Comparison of ENCODE assay signal across 1 cellular context in genomic region chr10:13586676-13587355, GRCh38.
TF ChIP-seq lines count a peak whose summit lies in the region.

PRPF18 (plus strand) TSS chr10:13586965; CDS start chr10:13587087, 122 bp downstream.

TF ChIP-seq in K562, 482 proteins besides CTCF, POLR2A, EP300 and RAD21 (continued from another document and continues in another):
- TF ChIP-seq, protein P1, sequence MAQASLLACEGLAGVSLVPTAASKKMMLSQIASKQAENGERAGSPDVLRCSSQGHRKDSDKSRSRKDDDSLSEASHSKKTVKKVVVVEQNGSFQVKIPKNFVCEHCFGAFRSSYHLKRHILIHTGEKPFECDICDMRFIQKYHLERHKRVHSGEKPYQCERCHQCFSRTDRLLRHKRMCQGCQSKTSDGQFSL (CRISPR knock-in tag; IDR thresholded peaks at IDR 0.05) = no peak
- TF ChIP-seq, protein P1 (tag; IDR thresholded peaks at IDR 0.05) = no peak
- TF ChIP-seq ZNF695 (CRISPR knock-in tag; IDR thresholded peaks at IDR 0.05) = no peak
- TF ChIP-seq FIP1L1 (IDR thresholded peaks at IDR 0.05; ENCODE audit: low read depth, low read length, poor library complexity, severe bottlenecking) = no peak
- no peak for TF ChIP-seq ZNF583 (CRISPR knock-in tag; IDR thresholded peaks at IDR 0.05)
- TF ChIP-seq KAT2B (IDR thresholded peaks at IDR 0.05; ENCODE audit: low read depth, low read length) = no peak
- no peak for TF ChIP-seq MTF1 (CRISPR knock-in tag; IDR thresholded peaks at IDR 0.05; ENCODE audit: borderline replicate concordance)
- TF ChIP-seq HDAC2 (IDR thresholded peaks at IDR 0.05) = 0 out of 2 replicates have a peak, but pooled peaks have one; percentile 44
- no peak for TF ChIP-seq ZNF217 (CRISPR knock-in tag; IDR thresholded peaks at IDR 0.05)
- TF ChIP-seq NR2C1 (IDR thresholded peaks at IDR 0.05) = peak; percentile 60; the same call in 1 of the 2 replicates
- TF ChIP-seq NR2C1 (tag; IDR thresholded peaks at IDR 0.05) = peak; percentile 45; the same call in 1 of the 2 replicates
- TF ChIP-seq ZNF696 (CRISPR knock-in tag; conservative IDR thresholded peaks at IDR 0.05) = no peak
- peak; percentile 88 for TF ChIP-seq C11orf30 (IDR thresholded peaks at IDR 0.05; ENCODE audit: low read depth)
- TF ChIP-seq RNF219 (CRISPR knock-in tag; IDR thresholded peaks at IDR 0.05) = no peak
- TF ChIP-seq ZNF507 (tag; conservative IDR thresholded peaks at IDR 0.05) = no peak
- peak; percentile 87 for TF ChIP-seq CC2D1A (IDR thresholded peaks at IDR 0.05)
- no peak for TF ChIP-seq MCM5 (IDR thresholded peaks at IDR 0.05; ENCODE audit: low read depth)
- TF ChIP-seq, protein P2, sequence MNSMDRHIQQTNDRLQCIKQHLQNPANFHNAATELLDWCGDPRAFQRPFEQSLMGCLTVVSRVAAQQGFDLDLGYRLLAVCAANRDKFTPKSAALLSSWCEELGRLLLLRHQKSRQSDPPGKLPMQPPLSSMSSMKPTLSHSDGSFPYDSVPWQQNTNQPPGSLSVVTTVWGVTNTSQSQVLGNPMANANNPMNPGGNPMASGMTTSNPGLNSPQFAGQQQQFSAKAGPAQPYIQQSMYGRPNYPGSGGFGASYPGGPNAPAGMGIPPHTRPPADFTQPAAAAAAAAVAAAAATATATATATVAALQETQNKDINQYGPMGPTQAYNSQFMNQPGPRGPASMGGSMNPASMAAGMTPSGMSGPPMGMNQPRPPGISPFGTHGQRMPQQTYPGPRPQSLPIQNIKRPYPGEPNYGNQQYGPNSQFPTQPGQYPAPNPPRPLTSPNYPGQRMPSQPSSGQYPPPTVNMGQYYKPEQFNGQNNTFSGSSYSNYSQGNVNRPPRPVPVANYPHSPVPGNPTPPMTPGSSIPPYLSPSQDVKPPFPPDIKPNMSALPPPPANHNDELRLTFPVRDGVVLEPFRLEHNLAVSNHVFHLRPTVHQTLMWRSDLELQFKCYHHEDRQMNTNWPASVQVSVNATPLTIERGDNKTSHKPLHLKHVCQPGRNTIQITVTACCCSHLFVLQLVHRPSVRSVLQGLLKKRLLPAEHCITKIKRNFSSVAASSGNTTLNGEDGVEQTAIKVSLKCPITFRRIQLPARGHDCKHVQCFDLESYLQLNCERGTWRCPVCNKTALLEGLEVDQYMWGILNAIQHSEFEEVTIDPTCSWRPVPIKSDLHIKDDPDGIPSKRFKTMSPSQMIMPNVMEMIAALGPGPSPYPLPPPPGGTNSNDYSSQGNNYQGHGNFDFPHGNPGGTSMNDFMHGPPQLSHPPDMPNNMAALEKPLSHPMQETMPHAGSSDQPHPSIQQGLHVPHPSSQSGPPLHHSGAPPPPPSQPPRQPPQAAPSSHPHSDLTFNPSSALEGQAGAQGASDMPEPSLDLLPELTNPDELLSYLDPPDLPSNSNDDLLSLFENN (IDR thresholded peaks at IDR 0.05; ENCODE audit: low read depth in 2 of 2, low read length in 2 of 2) = peak in 1 of 2 experiments; percentile 25; a peak in 1 of 4 replicates
- TF ChIP-seq, protein P3, sequence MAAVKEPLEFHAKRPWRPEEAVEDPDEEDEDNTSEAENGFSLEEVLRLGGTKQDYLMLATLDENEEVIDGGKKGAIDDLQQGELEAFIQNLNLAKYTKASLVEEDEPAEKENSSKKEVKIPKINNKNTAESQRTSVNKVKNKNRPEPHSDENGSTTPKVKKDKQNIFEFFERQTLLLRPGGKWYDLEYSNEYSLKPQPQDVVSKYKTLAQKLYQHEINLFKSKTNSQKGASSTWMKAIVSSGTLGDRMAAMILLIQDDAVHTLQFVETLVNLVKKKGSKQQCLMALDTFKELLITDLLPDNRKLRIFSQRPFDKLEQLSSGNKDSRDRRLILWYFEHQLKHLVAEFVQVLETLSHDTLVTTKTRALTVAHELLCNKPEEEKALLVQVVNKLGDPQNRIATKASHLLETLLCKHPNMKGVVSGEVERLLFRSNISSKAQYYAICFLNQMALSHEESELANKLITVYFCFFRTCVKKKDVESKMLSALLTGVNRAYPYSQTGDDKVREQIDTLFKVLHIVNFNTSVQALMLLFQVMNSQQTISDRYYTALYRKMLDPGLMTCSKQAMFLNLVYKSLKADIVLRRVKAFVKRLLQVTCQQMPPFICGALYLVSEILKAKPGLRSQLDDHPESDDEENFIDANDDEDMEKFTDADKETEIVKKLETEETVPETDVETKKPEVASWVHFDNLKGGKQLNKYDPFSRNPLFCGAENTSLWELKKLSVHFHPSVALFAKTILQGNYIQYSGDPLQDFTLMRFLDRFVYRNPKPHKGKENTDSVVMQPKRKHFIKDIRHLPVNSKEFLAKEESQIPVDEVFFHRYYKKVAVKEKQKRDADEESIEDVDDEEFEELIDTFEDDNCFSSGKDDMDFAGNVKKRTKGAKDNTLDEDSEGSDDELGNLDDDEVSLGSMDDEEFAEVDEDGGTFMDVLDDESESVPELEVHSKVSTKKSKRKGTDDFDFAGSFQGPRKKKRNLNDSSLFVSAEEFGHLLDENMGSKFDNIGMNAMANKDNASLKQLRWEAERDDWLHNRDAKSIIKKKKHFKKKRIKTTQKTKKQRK (IDR thresholded peaks at IDR 0.05; ENCODE audit: borderline replicate concordance, low read depth, low read length) = no peak
- no peak for TF ChIP-seq RFX1 (IDR thresholded peaks at IDR 0.05)
- TF ChIP-seq, protein P4, sequence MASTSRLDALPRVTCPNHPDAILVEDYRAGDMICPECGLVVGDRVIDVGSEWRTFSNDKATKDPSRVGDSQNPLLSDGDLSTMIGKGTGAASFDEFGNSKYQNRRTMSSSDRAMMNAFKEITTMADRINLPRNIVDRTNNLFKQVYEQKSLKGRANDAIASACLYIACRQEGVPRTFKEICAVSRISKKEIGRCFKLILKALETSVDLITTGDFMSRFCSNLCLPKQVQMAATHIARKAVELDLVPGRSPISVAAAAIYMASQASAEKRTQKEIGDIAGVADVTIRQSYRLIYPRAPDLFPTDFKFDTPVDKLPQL (IDR thresholded peaks at IDR 0.05; ENCODE audit: extremely low read depth, insufficient read length) = no peak
- TF ChIP-seq PRMT5 (CRISPR knock-in tag; IDR thresholded peaks at IDR 0.05) = no peak
- TF ChIP-seq HNRNPK (IDR thresholded peaks at IDR 0.05; ENCODE audit: low read depth, low read length, poor library complexity, severe bottlenecking) = no peak
- no peak for TF ChIP-seq IRF2 (CRISPR knock-in tag; IDR thresholded peaks at IDR 0.05)
- TF ChIP-seq PML (IDR thresholded peaks at IDR 0.05; ENCODE audit: low read length) = peak; percentile 76
- TF ChIP-seq MEF2A (IDR thresholded peaks at IDR 0.05; ENCODE audit: control insufficient read depth, low read depth, low read length) = no peak
- no peak for TF ChIP-seq HEY1 (CRISPR knock-in tag; IDR thresholded peaks at IDR 0.05; ENCODE audit: borderline replicate concordance)
- TF ChIP-seq TARDBP (IDR thresholded peaks at IDR 0.05) = no peak
- TF ChIP-seq ZNF717 (CRISPR knock-in tag; IDR thresholded peaks at IDR 0.05) = no peak
- no peak for TF ChIP-seq ARID3B (CRISPR knock-in tag; IDR thresholded peaks at IDR 0.05; ENCODE audit: borderline replicate concordance)
- no peak for TF ChIP-seq PHTF2 (CRISPR knock-in tag; IDR thresholded peaks at IDR 0.05)
- TF ChIP-seq, protein P5, sequence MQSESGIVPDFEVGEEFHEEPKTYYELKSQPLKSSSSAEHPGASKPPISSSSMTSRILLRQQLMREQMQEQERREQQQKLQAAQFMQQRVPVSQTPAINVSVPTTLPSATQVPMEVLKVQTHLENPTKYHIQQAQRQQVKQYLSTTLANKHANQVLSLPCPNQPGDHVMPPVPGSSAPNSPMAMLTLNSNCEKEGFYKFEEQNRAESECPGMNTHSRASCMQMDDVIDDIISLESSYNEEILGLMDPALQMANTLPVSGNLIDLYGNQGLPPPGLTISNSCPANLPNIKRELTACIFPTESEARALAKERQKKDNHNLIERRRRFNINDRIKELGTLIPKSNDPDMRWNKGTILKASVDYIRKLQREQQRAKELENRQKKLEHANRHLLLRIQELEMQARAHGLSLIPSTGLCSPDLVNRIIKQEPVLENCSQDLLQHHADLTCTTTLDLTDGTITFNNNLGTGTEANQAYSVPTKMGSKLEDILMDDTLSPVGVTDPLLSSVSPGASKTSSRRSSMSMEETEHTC (IDR thresholded peaks at IDR 0.05) = no peak
- no peak for TF ChIP-seq PURB (CRISPR knock-in tag; IDR thresholded peaks at IDR 0.05; ENCODE audit: low read depth)
- no peak for TF ChIP-seq PTTG1 (tag; IDR thresholded peaks at IDR 0.05; ENCODE audit: low read depth)
- peak; percentile 73; the same call in 1 of the 2 replicates for TF ChIP-seq HOMEZ (CRISPR knock-in tag; IDR thresholded peaks at IDR 0.05)
- no peak for TF ChIP-seq ZNF589 (CRISPR knock-in tag; IDR thresholded peaks at IDR 0.05; ENCODE audit: low read depth)
- TF ChIP-seq, protein P6, sequence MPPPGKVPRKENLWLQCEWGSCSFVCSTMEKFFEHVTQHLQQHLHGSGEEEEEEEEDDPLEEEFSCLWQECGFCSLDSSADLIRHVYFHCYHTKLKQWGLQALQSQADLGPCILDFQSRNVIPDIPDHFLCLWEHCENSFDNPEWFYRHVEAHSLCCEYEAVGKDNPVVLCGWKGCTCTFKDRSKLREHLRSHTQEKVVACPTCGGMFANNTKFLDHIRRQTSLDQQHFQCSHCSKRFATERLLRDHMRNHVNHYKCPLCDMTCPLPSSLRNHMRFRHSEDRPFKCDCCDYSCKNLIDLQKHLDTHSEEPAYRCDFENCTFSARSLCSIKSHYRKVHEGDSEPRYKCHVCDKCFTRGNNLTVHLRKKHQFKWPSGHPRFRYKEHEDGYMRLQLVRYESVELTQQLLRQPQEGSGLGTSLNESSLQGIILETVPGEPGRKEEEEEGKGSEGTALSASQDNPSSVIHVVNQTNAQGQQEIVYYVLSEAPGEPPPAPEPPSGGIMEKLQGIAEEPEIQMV (tag; conservative IDR thresholded peaks at IDR 0.05; ENCODE audit: low read depth) = no peak
- TF ChIP-seq ZNF668 (CRISPR knock-in tag; IDR thresholded peaks at IDR 0.05) = no peak
